ENCODE assay signal across 23 cellular contexts in the genomic region with DNA sequence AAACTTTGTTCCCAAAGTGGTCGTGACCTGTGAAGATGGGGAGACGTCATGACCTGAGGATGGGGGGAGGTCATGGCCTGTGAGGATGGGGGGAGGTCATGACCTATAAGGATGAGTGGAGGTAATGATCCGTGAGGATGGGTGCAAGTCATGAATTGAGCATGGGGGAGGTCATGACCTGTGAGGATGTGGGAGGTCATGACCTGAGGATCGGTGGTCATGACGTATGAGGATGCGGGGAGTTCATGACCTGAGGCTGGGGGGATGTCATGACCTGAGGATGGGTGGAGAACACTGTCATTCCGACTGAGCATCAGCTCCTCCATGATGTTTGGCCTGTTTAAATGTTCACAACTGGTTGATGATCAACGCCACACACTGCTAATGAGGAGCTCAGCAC. TPM values are rescaled to one million over a fixed set of nuclear protein-coding genes. Genes with fewer than 3 reads are reported as not detected.
DNase-seq lines count a peak whose midpoint lies in the region; ATAC-seq and TF ChIP-seq lines count a peak whose summit lies in the region.
"Had no signal": no experiment of that assay in that cellular context is flagged by ENCODE, and none has a peak within 500 bp of the region (broad histone marks: within the 10 kb centered on the region; RNA-seq: fewer than 3 reads in every experiment).

No MANE protein-coding gene starts in this region.

- H4K8ac ChIP-seq in IMR-90 (ENCODE audit: low read depth in 2 of 2, low read length in 2 of 2), result no peak overlapping the region

- H4K91ac ChIP-seq in IMR-90 (ENCODE audit: insufficient read depth, low read depth, low read length), result no peak overlapping the region

- H2BK5ac ChIP-seq in IMR-90 (ENCODE audit: low read depth, low read length, poor library complexity, severe bottlenecking), result no peak overlapping the region

- H3K4me1 Mint-ChIP-seq in central memory CD8-positive, alpha-beta T cell, result peaks cover 10% of the 10 kb centered on the region
- H3K4me1 Mint-ChIP-seq in nephron progenitor cell, result peaks cover 46% of the 10 kb centered on the region

- H3K18ac ChIP-seq in IMR-90 (ENCODE audit: low read depth, low read length), result no peak overlapping the region

- TF ChIP-seq CTCF in IMR-90 (conservative IDR thresholded peaks at IDR 0.05; ENCODE audit: low read depth, low read length) (no peak), WERI-Rb-1 (IDR thresholded peaks at IDR 0.05; ENCODE audit: low read depth, low read length) (no peak), nephron progenitor cell (IDR thresholded peaks at IDR 0.05) (no peak)

- H3K4me1 ChIP-seq in IMR-90 (ENCODE audit: control insufficient read depth, insufficient read depth, low read length), result peaks cover 6% of the 10 kb centered on the region

- H3K4ac ChIP-seq in IMR-90 (ENCODE audit: low read depth, low read length), result no peak overlapping the region

- no peaks in the 10 kb centered on the region for H3K27me3 Mint-ChIP-seq in central memory CD8-positive, alpha-beta T cell
- H3K27me3 Mint-ChIP-seq in nephron progenitor cell (ENCODE audit: low read depth, poor library complexity), result no peaks in the 10 kb centered on the region
- H3K27me3 Mint-ChIP-seq: CD4-positive, CD25-positive, alpha-beta regulatory T cell had no signal

- H2BK20ac ChIP-seq in IMR-90 (ENCODE audit: low read depth, low read length), result no peak overlapping the region

- H2AK9ac ChIP-seq in IMR-90 (replicated peaks; ENCODE audit: low read depth, low read length, poor library complexity), result peak overlapping the region; percentile 58

- no peaks in the 10 kb centered on the region for H3K27me3 ChIP-seq in IMR-90 (ENCODE audit: control insufficient read depth, insufficient read depth, low read length)
- H3K27me3 ChIP-seq in WERI-Rb-1 (ENCODE audit: insufficient read depth, low read depth, severe bottlenecking), result no peaks in the 10 kb centered on the region
- H3K27me3 ChIP-seq: BLaER1 had no signal

- peak overlapping the region; percentile 44; the same call in 1 of the 2 replicates for H2AK5ac ChIP-seq in IMR-90 (ENCODE audit: low read depth, low read length)

- 84% methylated on average over 6 of the region's 8 CpGs; no CpG with 5 or more reads in 1 of the 2 experiments for WGBS in IMR-90 (ENCODE audit: extremely low coverage in 2 of 2, insufficient read length in 1 of 2), 2 experiments

- no peak overlapping the region for H3K4me2 ChIP-seq in IMR-90 (ENCODE audit: low read depth, low read length)
- H3K4me2 ChIP-seq: BLaER1, PC-9 had no signal

- dilution Hi-C loops in IMR-90 (cut with HindIII; ENCODE audit: low sequenced_read_pairs, unreplicated experiment), result no loop called here

- peak overlapping the region; percentile 37; the same call in 1 of the 2 replicates for H3K14ac ChIP-seq in IMR-90 (replicated peaks; ENCODE audit: low read depth, low read length)

- H3K9me1 ChIP-seq in IMR-90 (ENCODE audit: insufficient read depth, low read length), result peaks cover 14% of the 10 kb centered on the region

- no peaks in the 10 kb centered on the region for H3K9me3 Mint-ChIP-seq in central memory CD8-positive, alpha-beta T cell
- H3K9me3 Mint-ChIP-seq in nephron progenitor cell, result no peaks in the 10 kb centered on the region
- H3K9me3 Mint-ChIP-seq: CD4-positive, CD25-positive, alpha-beta regulatory T cell; H9; HFFc6 had no signal

- H2AFZ ChIP-seq in IMR-90 (replicated peaks; ENCODE audit: low read length, poor library complexity), result peak overlapping the region; percentile 14
- H2AFZ ChIP-seq: GM23248, PC-9 had no signal

- no peak overlapping the region for H3K4me3 Mint-ChIP-seq in central memory CD8-positive, alpha-beta T cell
- H3K4me3 Mint-ChIP-seq in nephron progenitor cell, result no peak overlapping the region
- H3K4me3 Mint-ChIP-seq: CD4-positive, CD25-positive, alpha-beta regulatory T cell; H9; HFFc6 had no signal

- H3K23ac ChIP-seq in IMR-90 (ENCODE audit: low read depth, low read length), result no peak overlapping the region

- POLR2A ChIA-PET in IMR-90 (lab: Charles Lee; ENCODE audit: unreplicated experiment), result no interaction called here

- H3K9me3 ChIP-seq in IMR-90 (ENCODE audit: control insufficient read depth, insufficient read depth, low read length), result no peaks in the 10 kb centered on the region
- H3K9me3 ChIP-seq in WERI-Rb-1 (ENCODE audit: severe bottlenecking), result no peaks in the 10 kb centered on the region
- H3K9me3 ChIP-seq: BLaER1 had no signal

- no peak for TF ChIP-seq RAD21 in IMR-90 (IDR thresholded peaks at IDR 0.05; ENCODE audit: low read length)

- ATAC-seq in IMR-90 (ENCODE audit: low read depth), result no peak
- no peak for ATAC-seq in central memory CD8-positive, alpha-beta T cell (replicated peaks; ENCODE audit: extremely low read depth, poor library complexity, severe bottlenecking)
- ATAC-seq in HG03045 (IDR thresholded peaks at IDR 0.05; ENCODE audit: unreplicated experiment), result no peak

- no peak overlapping the region for H4K5ac ChIP-seq in IMR-90 (ENCODE audit: low read depth, low read length)

- H3K9ac ChIP-seq in IMR-90 (ENCODE audit: low read depth, low read length), result no peak overlapping the region
- H3K9ac ChIP-seq: BLaER1, GM23248 had no signal

- CTCF ChIA-PET in IMR-90 (lab: Yijun Ruan, JAX), result no interaction called here

- H3K27ac Mint-ChIP-seq in central memory CD8-positive, alpha-beta T cell (ENCODE audit: low read depth), result peak overlapping the region; percentile 19
- H3K27ac Mint-ChIP-seq in nephron progenitor cell, result peak overlapping the region; percentile 84
- H3K27ac Mint-ChIP-seq: HFFc6 had no signal

- BruUV-seq in IMR-90 (replicated peaks; lab: Mats Ljungman, UMichigan), result no TSS peak

- H3K4me3 ChIP-seq in IMR-90 (ENCODE audit: insufficient read depth, low read depth, low read length) (no peak overlapping the region), WERI-Rb-1 (ENCODE audit: low read depth, low read length) (no peak overlapping the region)
- H3K4me3 ChIP-seq: BLaER1, GM23248, PC-9 had no signal

- no peak overlapping the region for H2BK120ac ChIP-seq in IMR-90 (ENCODE audit: low read depth, low read length)

- peaks cover 0 to 7% of the 10 kb centered on the region in 2 experiments; a peak in 2 of 4 replicates for H3K79me1 ChIP-seq in IMR-90 (ENCODE audit: low read depth in 1 of 2, low read length in 2 of 2)

- H4K20me1 ChIP-seq in IMR-90 (ENCODE audit: insufficient read depth, low read length), result no peaks in the 10 kb centered on the region

- in situ Hi-C loops in IMR-90 (cut with MboI; ENCODE audit: low sequenced_read_pairs), result loop anchor here (5.0 kb wide), 1 partner anchor 228 kb away; no protein-coding TSS in a partner anchor
- in situ Hi-C loops in KBM-7 (cut with MboI; ENCODE audit: low pct_unique_long_range_greater_than_20kb, low sequenced_read_pairs), result no loop called here

- no peak overlapping the region for H3K27ac ChIP-seq in IMR-90 (ENCODE audit: insufficient read depth, low read length)
- peak overlapping the region; percentile 95 for H3K27ac ChIP-seq in WERI-Rb-1
- H3K27ac ChIP-seq: BLaER1, GM23248, PC-9 had no signal

- no peak for DNase-seq in IMR-90
- no peak for DNase-seq in WERI-Rb-1
- DNase-seq in central memory CD8-positive, alpha-beta T cell (ENCODE audit: low spot score in 2 of 2), result no peak
- DNase-seq in nephron progenitor cell, result no peak
- DNase-seq in cortex of kidney (lab: John Stamatoyannopoulos, UW), result no peak
- no peak for DNase-seq in KBM-7
- no peak for DNase-seq in activated effector memory CD4-positive, alpha-beta T cell treated with Interleukin-2 at 50 U/mL for 16 hours
- DNase-seq: CD4-positive, CD25-positive, alpha-beta regulatory T cell; DMS153; DND-41; H9; Kasumi-1; NCI-H1092 treated with DMSO at 0.1 percent for 48 hours; NCI-H1436 treated with DMSO at 0.1 percent for 48 hours; NCI-H1930; NCI-H2107; NCI-H774; PC-9; SHP77 had no signal

- no peak for TF ChIP-seq POLR2A in IMR-90 (IDR thresholded peaks at IDR 0.05; ENCODE audit: low read depth, low read length)

- H3K56ac ChIP-seq in IMR-90 (ENCODE audit: extremely low read depth, insufficient read depth, low read length), result no peak overlapping the region

- H2BK15ac ChIP-seq in IMR-90 (ENCODE audit: low read depth, low read length), result no peak overlapping the region

- H3K36me3 ChIP-seq in IMR-90 (ENCODE audit: control insufficient read depth, insufficient read depth, low read length) (peaks cover 2% of the 10 kb centered on the region), WERI-Rb-1 (peaks cover 38% of the 10 kb centered on the region)

- H3K36me3 Mint-ChIP-seq in central memory CD8-positive, alpha-beta T cell (ENCODE audit: insufficient read depth), result peaks cover 24% of the 10 kb centered on the region
- H3K36me3 Mint-ChIP-seq in nephron progenitor cell (ENCODE audit: low read depth), result peaks cover 28% of the 10 kb centered on the region
- H3K36me3 Mint-ChIP-seq: CD4-positive, CD25-positive, alpha-beta regulatory T cell had no signal

- intact Hi-C loops in IMR-90 (cut with micrococcal nuclease), result loop anchor here (5.0 kb wide), 2 partner anchors 158 to 243 kb away; partner anchors contain the start of genes MAPK1 and PPM1F

TF ChIP-seq in IMR-90, 13 proteins besides CTCF, POLR2A, EP300 and RAD21 (continues in another document):
- TF ChIP-seq MAFK (IDR thresholded peaks at IDR 0.05; ENCODE audit: low read depth, low read length), result no peak
- no peak for TF ChIP-seq MXI1 (IDR thresholded peaks at IDR 0.05; ENCODE audit: borderline replicate concordance, low read depth, low read length)
- TF ChIP-seq, protein P1, sequence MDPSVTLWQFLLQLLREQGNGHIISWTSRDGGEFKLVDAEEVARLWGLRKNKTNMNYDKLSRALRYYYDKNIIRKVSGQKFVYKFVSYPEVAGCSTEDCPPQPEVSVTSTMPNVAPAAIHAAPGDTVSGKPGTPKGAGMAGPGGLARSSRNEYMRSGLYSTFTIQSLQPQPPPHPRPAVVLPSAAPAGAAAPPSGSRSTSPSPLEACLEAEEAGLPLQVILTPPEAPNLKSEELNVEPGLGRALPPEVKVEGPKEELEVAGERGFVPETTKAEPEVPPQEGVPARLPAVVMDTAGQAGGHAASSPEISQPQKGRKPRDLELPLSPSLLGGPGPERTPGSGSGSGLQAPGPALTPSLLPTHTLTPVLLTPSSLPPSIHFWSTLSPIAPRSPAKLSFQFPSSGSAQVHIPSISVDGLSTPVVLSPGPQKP (IDR thresholded peaks at IDR 0.05; ENCODE audit: borderline replicate concordance, low read depth, low read length), result no peak
- no peak for TF ChIP-seq CHD1 (IDR thresholded peaks at IDR 0.05; ENCODE audit: low read depth, low read length)
- no peak for TF ChIP-seq MAZ (IDR thresholded peaks at IDR 0.05; ENCODE audit: borderline replicate concordance, low read depth, low read length)

RNA-seq across cellular contexts. Expression of gene YPEL1, which starts 25.9 kb away (rescaled TPM):
- 0.72 and 1.1 TPM in 2 replicates for total RNA-seq in IMR-90 (2012; rRNA removed)
- 1.2 and 1.3 TPM in 2 replicates for polyA plus RNA-seq in IMR-90 (2012; rRNA removed)
- polyA plus RNA-seq in IMR-90 (2012; cell fraction: cytosol; rRNA removed), result 1.5 and 2.4 TPM in 2 replicates
- polyA plus RNA-seq in IMR-90 (2012; cell fraction: nucleus; rRNA removed; ENCODE audit: low replicate concordance), result 1.5 and 3.2 TPM in 2 replicates

RNA-seq across cellular contexts. Expression of gene PPIL2, which starts 43.9 kb away (rescaled TPM):
- 20.6 and 21.4 TPM in 2 replicates for total RNA-seq in IMR-90 (2012; rRNA removed)
- polyA plus RNA-seq in IMR-90 (2012; rRNA removed), result 59.9 and 62.1 TPM in 2 replicates
- polyA plus RNA-seq in IMR-90 (2012; cell fraction: cytosol; rRNA removed), result 29.9 and 41.9 TPM in 2 replicates
- 190 and 219 TPM in 2 replicates for polyA plus RNA-seq in IMR-90 (2012; cell fraction: nucleus; rRNA removed; ENCODE audit: low replicate concordance)
